In the genomic region with DNA sequence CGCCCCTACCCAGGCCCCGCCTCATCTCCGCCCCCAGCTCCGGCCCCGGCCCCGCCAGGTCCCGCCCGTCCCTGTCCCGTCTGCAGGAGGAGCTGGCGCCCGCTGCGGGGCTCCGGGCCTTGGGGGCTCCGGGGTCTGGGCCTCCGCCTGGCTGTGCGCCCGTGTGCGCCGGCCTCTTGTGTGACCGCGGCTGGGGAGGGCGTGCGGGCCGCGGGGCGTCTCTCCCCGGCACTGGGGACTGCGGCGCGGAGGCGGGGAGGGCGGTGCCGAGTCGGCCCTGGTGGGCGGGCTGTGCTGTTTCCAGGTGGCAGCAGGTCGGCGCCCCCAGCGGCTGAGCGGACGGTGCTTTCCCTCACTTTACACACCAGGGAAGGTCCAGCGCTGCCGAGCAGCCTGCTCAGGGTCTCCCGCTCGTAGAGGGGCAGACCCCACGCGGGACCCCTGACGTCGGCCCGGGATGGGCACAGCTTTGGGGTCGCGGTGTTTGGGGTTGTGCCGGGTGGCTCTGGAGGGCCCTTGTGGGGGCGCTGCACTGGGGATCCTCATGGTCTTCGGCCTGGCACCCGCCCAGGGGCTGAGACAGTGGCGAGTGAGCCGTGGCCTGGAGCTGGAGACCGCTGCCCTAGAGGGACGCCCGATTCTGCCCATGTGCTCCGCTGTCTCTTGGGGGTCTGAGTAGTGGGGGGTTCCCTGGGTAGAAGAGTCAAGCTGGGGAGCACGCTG, we compare ENCODE assay signal across 8 cellular contexts. TPM values are rescaled to one million over a fixed set of nuclear protein-coding genes. Genes with fewer than 3 reads are reported as not detected.
DNase-seq lines count a peak whose midpoint lies in the region; ATAC-seq and TF ChIP-seq lines count a peak whose summit lies in the region.

No MANE protein-coding gene starts in this region.

- peak overlapping the region; percentile 64 for H3K27ac ChIP-seq in CD4-positive, alpha-beta T cell (ENCODE audit: low read depth, low read length)

- peak; percentile 60 for TF ChIP-seq CTCF in CD4-positive, alpha-beta T cell (IDR thresholded peaks at IDR 0.05)
- TF ChIP-seq CTCF in activated CD8-positive, alpha-beta T cell treated with anti-CD3 and anti-CD28 coated beads for 36 hours (IDR thresholded peaks at IDR 0.05): peak; percentile 80

- H3K27me3 ChIP-seq in CD4-positive, alpha-beta T cell (ENCODE audit: control insufficient read depth, insufficient read depth, low read length): no peaks in the 10 kb centered on the region

- H3K9me3 Mint-ChIP-seq in CD4-positive, alpha-beta T cell: no peaks in the 10 kb centered on the region
- peaks cover 6% of the 10 kb centered on the region for H3K9me3 Mint-ChIP-seq in activated CD8-positive, alpha-beta T cell treated with anti-CD3 and anti-CD28 coated beads for 36 hours

- peaks cover 43% of the 10 kb centered on the region for H3K36me3 Mint-ChIP-seq in CD4-positive, alpha-beta T cell (ENCODE audit: low read depth)
- H3K36me3 Mint-ChIP-seq in activated CD8-positive, alpha-beta T cell treated with anti-CD3 and anti-CD28 coated beads for 36 hours (ENCODE audit: low read depth): peaks cover 40% of the 10 kb centered on the region

- no peaks in the 10 kb centered on the region for H3K9me3 ChIP-seq in CD4-positive, alpha-beta T cell (ENCODE audit: control insufficient read depth, low read length)

- DNase-seq in CD4-positive, alpha-beta T cell: peak; percentile 77 to 87 (median 84)
- DNase-seq in NCI-H69 (lab: John Stamatoyannopoulos, UW) (peak; percentile 84), mesenteric fat pad (ENCODE audit: low spot score) (peak; percentile 97)
- DNase-seq in activated CD8-positive, alpha-beta T cell treated with anti-CD3 and anti-CD28 coated beads for 36 hours: peak; percentile 95
- peak; percentile 78 for DNase-seq in effector CD8-positive, alpha-beta T cell (lab: John Stamatoyannopoulos, UW)
- peak; percentile 85 to 88 for DNase-seq in stimulated activated CD8-positive, alpha-beta memory T cell treated with anti-CD3 and anti-CD28 coated beads, Interleukin-15, amount 100 ng/mL, for 4 hours (ENCODE audit: low read depth in 2 of 2)

- ATAC-seq in CD4-positive, alpha-beta T cell (ENCODE audit: poor library complexity): peak; percentile 73
- ATAC-seq in GM19372 (IDR thresholded peaks at IDR 0.05; ENCODE audit: low read depth, unreplicated experiment): peak; percentile 55
- ATAC-seq in HG03469 (IDR thresholded peaks at IDR 0.05; ENCODE audit: unreplicated experiment): peak; percentile 49
- peak; percentile 81 for ATAC-seq in activated CD8-positive, alpha-beta T cell treated with anti-CD3 and anti-CD28 coated beads for 36 hours

- POLR2A ChIA-PET in CD4-positive, alpha-beta T cell (lab: Charles Lee): interaction anchor here (0.5 to 8.1 kb wide), 22 partner anchors 10 to 1142 kb away, joined by 3 to 179 read pairs (median 4); partner anchors contain the start of genes ATG4B, D2HGDH, DTYMK and DUSP28
- POLR2A ChIA-PET in activated CD8-positive, alpha-beta T cell treated with anti-CD3 and anti-CD28 coated beads for 36 hours (lab: Charles Lee): interaction anchor here (0.7 to 8.2 kb wide), 12 partner anchors 10 to 388 kb away, joined by 3 to 77 read pairs (median 5); partner anchors contain the start of genes D2HGDH, DTYMK, HDLBP and SEPTIN2

- CTCF ChIA-PET in CD4-positive, alpha-beta T cell (lab: Charles Lee): interaction anchor here (0.5 to 3.3 kb wide), 10 partner anchors 10 to 176 kb away, joined by 3 to 19 read pairs (median 6); partner anchors contain the start of genes ATG4B, D2HGDH, DTYMK and THAP4
- CTCF ChIA-PET in activated CD8-positive, alpha-beta T cell treated with anti-CD3 and anti-CD28 coated beads for 36 hours (lab: Charles Lee): interaction anchor here (0.7 to 3.2 kb wide), 12 partner anchors 10 to 178 kb away, joined by 3 to 19 read pairs (median 5); partner anchors contain the start of genes D2HGDH and DTYMK

- H3K27ac Mint-ChIP-seq in CD4-positive, alpha-beta T cell: peak overlapping the region; percentile 87
- H3K27ac Mint-ChIP-seq in activated CD8-positive, alpha-beta T cell treated with anti-CD3 and anti-CD28 coated beads for 36 hours: peak overlapping the region; percentile 75

- no peaks in the 10 kb centered on the region for H3K27me3 Mint-ChIP-seq in CD4-positive, alpha-beta T cell
- H3K27me3 Mint-ChIP-seq in activated CD8-positive, alpha-beta T cell treated with anti-CD3 and anti-CD28 coated beads for 36 hours: no peaks in the 10 kb centered on the region

- H3K4me1 Mint-ChIP-seq in CD4-positive, alpha-beta T cell (ENCODE audit: low read depth): peaks cover 28% of the 10 kb centered on the region
- H3K4me1 Mint-ChIP-seq in activated CD8-positive, alpha-beta T cell treated with anti-CD3 and anti-CD28 coated beads for 36 hours (ENCODE audit: low read depth): peaks cover 34% of the 10 kb centered on the region

- intact Hi-C loops in CD4-positive, alpha-beta T cell (cut with DNase I, micrococcal nuclease): loop anchor here (1.0 to 10.0 kb wide), 8 partner anchors 32 to 1135 kb away; partner anchors contain the start of genes D2HGDH (in 2 of the 2), ATG4B (in 1 of the 2), FARP2 (in 1 of the 2) and RNPEPL1 (in 1 of the 2)
- intact Hi-C loops in activated CD8-positive, alpha-beta T cell treated with anti-CD3 and anti-CD28 coated beads for 36 hours (cut with micrococcal nuclease): no loop called here

- peak overlapping the region; percentile 93 for H3K4me3 Mint-ChIP-seq in CD4-positive, alpha-beta T cell
- H3K4me3 Mint-ChIP-seq in activated CD8-positive, alpha-beta T cell treated with anti-CD3 and anti-CD28 coated beads for 36 hours: peak overlapping the region; percentile 76

RNA-seq across cellular contexts. Expression of gene ING5, which starts 0.7 kb away (rescaled TPM):
- 10 to 100 TPM; 51.2 to 51.3 TPM for total RNA-seq in CD4-positive, alpha-beta T cell
- 10 to 100 TPM; 37.7 to 41.3 TPM for total RNA-seq in activated CD8-positive, alpha-beta T cell treated with anti-CD3 and anti-CD28 coated beads for 36 hours
- total RNA-seq in mesenteric fat pad: 29.1 TPM

RNA-seq across cellular contexts. Expression of gene DTYMK, which starts 16.0 kb away (rescaled TPM):
- 1 to 10 TPM; 4.8 to 6.0 TPM for total RNA-seq in CD4-positive, alpha-beta T cell
- total RNA-seq in activated CD8-positive, alpha-beta T cell treated with anti-CD3 and anti-CD28 coated beads for 36 hours: 10 to 100 TPM; 87.1 to 91.9 TPM
- total RNA-seq in mesenteric fat pad: 22.1 TPM

RNA-seq across cellular contexts. Expression of gene D2HGDH, which starts 31.9 kb away (rescaled TPM):
- total RNA-seq in CD4-positive, alpha-beta T cell: 10 to 100 TPM; 27.6 to 30.6 TPM
- total RNA-seq in activated CD8-positive, alpha-beta T cell treated with anti-CD3 and anti-CD28 coated beads for 36 hours: 10 to 100 TPM; 39.4 to 42.6 TPM
- total RNA-seq in mesenteric fat pad: 27.0 TPM

Comparison
In these comparisons a context has a peak if more than half of its experiments do, and no peak if none do; other contexts are left out.
1. Peak in every context shown above with its lines: DNase-seq, ATAC-seq and H3K27ac ChIP-seq.